Comparison of ENCODE assay signal across 30 cellular contexts in the genomic region with DNA sequence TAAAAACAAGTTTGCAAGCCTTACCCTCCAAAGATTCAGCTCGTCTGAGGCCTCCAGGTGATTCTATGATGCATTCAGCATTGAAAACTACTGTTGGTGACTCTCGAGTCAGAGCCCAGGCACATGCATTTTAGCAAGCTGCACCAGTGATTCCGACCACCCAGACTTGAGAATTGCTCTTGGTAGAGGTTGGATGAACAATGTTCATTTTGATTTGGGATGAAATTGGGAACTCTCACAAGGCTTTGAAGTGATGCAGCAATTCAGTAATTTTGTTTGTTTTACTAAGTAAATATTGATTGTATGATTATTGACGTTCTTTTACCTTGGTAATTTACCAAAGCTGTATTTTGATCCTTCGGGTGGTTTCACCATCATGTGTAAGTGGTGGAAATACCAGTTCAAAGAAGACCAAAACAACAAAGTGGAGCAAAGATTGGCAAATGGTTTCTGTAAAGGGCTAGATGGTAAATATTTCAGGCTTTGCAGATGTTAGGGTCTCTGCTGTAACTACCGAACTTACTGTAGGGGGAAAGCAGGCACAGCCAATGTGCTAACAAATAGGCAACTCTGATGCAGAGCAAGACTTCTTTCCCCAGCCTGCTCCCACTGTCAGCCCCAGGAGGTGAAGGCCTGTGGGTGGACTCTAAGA. TPM values are rescaled to one million over a fixed set of nuclear protein-coding genes. Genes with fewer than 3 reads are reported as not detected.
DNase-seq lines count a peak whose midpoint lies in the region; ATAC-seq and TF ChIP-seq lines count a peak whose summit lies in the region.
"Had no signal": no experiment of that assay in that cellular context is flagged by ENCODE, and none has a peak within 500 bp of the region (broad histone marks: within the 10 kb centered on the region; RNA-seq: fewer than 3 reads in every experiment).

No MANE protein-coding gene starts in this region.

- H3K36me3 ChIP-seq in prostate gland (no peaks in the 10 kb centered on the region), suprapubic skin (peaks cover 85% of the 10 kb centered on the region)

- 54% methylated on average over 6 of the region's 6 CpGs for WGBS in prostate gland
- WGBS in suprapubic skin: 80% methylated on average over 6 of the region's 6 CpGs

- H3K27me3 ChIP-seq in prostate gland (replicated peaks; ENCODE audit: insufficient read depth): no peaks in the 10 kb centered on the region
- no peaks in the 10 kb centered on the region for H3K27me3 ChIP-seq in suprapubic skin
- H3K27me3 ChIP-seq: dorsolateral prefrontal cortex, gastrocnemius medialis had no signal

- H3K4me3 ChIP-seq in prostate gland: no peak overlapping the region
- H3K4me3 ChIP-seq in suprapubic skin: no peak overlapping the region
- H3K4me3 ChIP-seq: dorsolateral prefrontal cortex, gastrocnemius medialis had no signal

- H3K9me3 ChIP-seq in prostate gland (no peaks in the 10 kb centered on the region), suprapubic skin (no peaks in the 10 kb centered on the region)
- H3K9me3 ChIP-seq: gastrocnemius medialis had no signal

- H3K27ac ChIP-seq in prostate gland: peak overlapping the region; percentile 9 to 67
- H3K27ac ChIP-seq in suprapubic skin: no peak overlapping the region
- H3K27ac ChIP-seq: dorsolateral prefrontal cortex had no signal

- no peak for TF ChIP-seq POLR2A in prostate gland (IDR thresholded peaks at IDR 0.05)
- TF ChIP-seq POLR2A in suprapubic skin (IDR thresholded peaks at IDR 0.05): no peak

- H3K4me1 ChIP-seq in prostate gland (replicated peaks) (peaks cover 11% of the 10 kb centered on the region), suprapubic skin (peaks cover 34% of the 10 kb centered on the region)

- no peak for TF ChIP-seq EP300 in suprapubic skin (IDR thresholded peaks at IDR 0.05)

- TF ChIP-seq CTCF in prostate gland (IDR thresholded peaks at IDR 0.05) (no peak), suprapubic skin (IDR thresholded peaks at IDR 0.05) (no peak)

- ATAC-seq in SK-N-SH treated with all-trans-retinoic acid at 6 μM for 48 hours: no peak
- ATAC-seq: activated CD4-positive, alpha-beta T cell treated with anti-CD3 and anti-CD28 coated beads for 36 hours; naive thymus-derived CD4-positive, alpha-beta T cell; Right ventricle myocardium inferior had no signal

- intact Hi-C loops in prostate gland (cut with DNase I): no loop called here

- DNase-seq in DMS53 (lab: John Stamatoyannopoulos, UW): peak; percentile 57
- DNase-seq in DMS53 treated with DMSO at 0.1 percent for 48 hours (lab: John Stamatoyannopoulos, UW; ENCODE audit: unreplicated experiment): no peak
- peak; percentile 39 for DNase-seq in HuH-7 (ENCODE audit: low spot score)
- DNase-seq in islet precursor cell: peak; percentile 44
- no peak for DNase-seq in prostate gland (ENCODE audit: low spot score)
- DNase-seq in suprapubic skin (ENCODE audit: low spot score in 2 of 2): no peak
- no peak for DNase-seq in RKO (ENCODE audit: low spot score)
- DNase-seq: 8988T; activated CD4-positive, alpha-beta T cell treated with anti-CD3 and anti-CD28 coated beads for 36 hours; activated CD8-positive, alpha-beta memory T cell treated with anti-CD3 and anti-CD28 coated beads for 24 hours; activated effector memory CD4-positive, alpha-beta T cell treated with anti-CD3 and anti-CD28 coated beads, Interleukin-2, amount 50 U/mL, for 16 hours; activated naive CD8-positive, alpha-beta T cell treated with anti-CD3 and anti-CD28 coated beads for 36 hours; CD4-positive, alpha-beta memory T cell; cerebellar nuclear complex; dorsolateral prefrontal cortex; gastrocnemius medialis; GOT3; hippocampal formation; immature natural killer cell; left ventricle myocardium superior; midbrain; naive thymus-derived CD4-positive, alpha-beta T cell; NCI-H1694; OCI-M1; stimulated activated CD8-positive, alpha-beta memory T cell treated with anti-CD3 and anti-CD28 coated beads, Interleukin-4, amount 100 ng/mL, for 48 hours had no signal

TF ChIP-seq in SK-N-SH treated with all-trans-retinoic acid at 6 μM for 48 hours, 23 proteins besides CTCF, POLR2A, EP300 and RAD21:
- TF ChIP-seq ESRRG (CRISPR knock-in tag; IDR thresholded peaks at IDR 0.05) (no peak), ZFP30 (CRISPR knock-in tag; IDR thresholded peaks at IDR 0.05) (no peak), PPARA (CRISPR knock-in tag; IDR thresholded peaks at IDR 0.05; ENCODE audit: borderline replicate concordance) (no peak), ZNF565 (CRISPR knock-in tag; conservative IDR thresholded peaks at IDR 0.05; ENCODE audit: low read depth) (no peak), ZNF70 (CRISPR knock-in tag; IDR thresholded peaks at IDR 0.05) (no peak), ZNF8 (CRISPR knock-in tag; IDR thresholded peaks at IDR 0.05) (no peak), CSDC2 (CRISPR knock-in tag; IDR thresholded peaks at IDR 0.05) (no peak), SNAI2 (CRISPR knock-in tag; IDR thresholded peaks at IDR 0.05) (no peak), TOX (CRISPR knock-in tag; IDR thresholded peaks at IDR 0.05; ENCODE audit: borderline replicate concordance) (no peak), GLIS3 (CRISPR knock-in tag; IDR thresholded peaks at IDR 0.05) (no peak)
- TF ChIP-seq, protein P1, sequence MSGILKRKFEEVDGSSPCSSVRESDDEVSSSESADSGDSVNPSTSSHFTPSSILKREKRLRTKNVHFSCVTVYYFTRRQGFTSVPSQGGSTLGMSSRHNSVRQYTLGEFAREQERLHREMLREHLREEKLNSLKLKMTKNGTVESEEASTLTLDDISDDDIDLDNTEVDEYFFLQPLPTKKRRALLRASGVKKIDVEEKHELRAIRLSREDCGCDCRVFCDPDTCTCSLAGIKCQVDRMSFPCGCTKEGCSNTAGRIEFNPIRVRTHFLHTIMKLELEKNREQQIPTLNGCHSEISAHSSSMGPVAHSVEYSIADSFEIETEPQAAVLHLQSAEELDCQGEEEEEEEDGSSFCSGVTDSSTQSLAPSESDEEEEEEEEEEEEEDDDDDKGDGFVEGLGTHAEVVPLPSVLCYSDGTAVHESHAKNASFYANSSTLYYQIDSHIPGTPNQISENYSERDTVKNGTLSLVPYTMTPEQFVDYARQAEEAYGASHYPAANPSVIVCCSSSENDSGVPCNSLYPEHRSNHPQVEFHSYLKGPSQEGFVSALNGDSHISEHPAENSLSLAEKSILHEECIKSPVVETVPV (CRISPR knock-in tag; IDR thresholded peaks at IDR 0.05): no peak

RNA-seq across cellular contexts. Expression of a gene that starts 11.8 kb away (rescaled TPM):
- total RNA-seq in prostate gland (100 to 1,000 TPM; 202 to 357 TPM), suprapubic skin (1,000 to 10,000 TPM in 1 of 4 donors, 100 to 1,000 TPM in 3; 493 to 1,000 (median 626) TPM)

RNA-seq across cellular contexts. Expression of a gene that starts 56.0 kb away (rescaled TPM):
- total RNA-seq in prostate gland: not detected
- total RNA-seq in suprapubic skin: 1 to 10 TPM in 2 of 4 donors, under 1 TPM in 1, not detected in 1; 0.96 to 7.9 (median 2.5) TPM
- total RNA-seq: activated CD4-positive, alpha-beta T cell treated with anti-CD3 and anti-CD28 coated beads for 36 hours; activated naive CD8-positive, alpha-beta T cell treated with anti-CD3 and anti-CD28 coated beads for 36 hours; CD4-positive, alpha-beta memory T cell; G401; left ventricle myocardium superior; naive thymus-derived CD4-positive, alpha-beta T cell; Right ventricle myocardium inferior; skeletal muscle tissue; T-helper 2 cell treated with Interferon-gamma antibody and Interleukin-4, amounts not matched to agents 100 ng/mL and 5 ng/mL, for 36 hours had no signal

Comparison
In these comparisons a context has a peak if more than half of its experiments do, and no peak if none do; other contexts are left out.
1. DNase-seq: peak in DMS53 (single experiment), HuH-7 (single experiment) and islet precursor cell (single experiment); none in DMS53 treated with DMSO at 0.1 percent for 48 hours (single experiment), prostate gland (single experiment), suprapubic skin (0 of 2) and RKO (single experiment).